ENCODE assay signal across 8 cellular contexts in the genomic region with DNA sequence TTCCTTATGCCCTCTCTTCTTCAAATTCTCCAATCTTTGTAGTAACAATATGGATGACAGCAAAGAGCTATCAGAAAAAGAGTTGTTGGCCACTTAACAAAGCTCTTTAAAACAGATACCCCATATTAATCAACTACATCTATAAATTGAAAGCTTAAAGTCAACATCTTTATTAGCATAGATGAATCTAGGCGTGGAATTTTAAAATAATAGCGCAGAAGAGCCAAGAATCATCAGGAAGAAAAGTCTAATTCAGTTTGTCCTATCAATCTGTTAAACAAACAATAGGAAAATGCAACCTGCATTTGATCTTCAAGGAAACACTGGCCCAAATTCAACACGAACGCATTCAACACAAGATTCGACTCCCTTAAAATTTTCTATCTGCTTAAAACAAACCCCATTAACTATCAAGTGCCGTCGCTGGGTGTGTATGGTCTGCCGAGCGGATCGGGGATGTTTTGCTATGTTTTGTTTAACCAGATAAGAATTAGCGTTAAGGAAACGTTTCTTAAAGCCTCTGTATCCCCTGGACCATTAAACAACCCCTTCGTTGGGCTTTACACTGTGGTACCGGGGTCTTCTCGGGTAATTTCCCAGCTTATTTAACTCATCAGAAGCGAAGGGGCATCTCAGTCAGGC. TPM values are rescaled to one million over a fixed set of nuclear protein-coding genes. Genes with fewer than 3 reads are reported as not detected.
DNase-seq lines count a peak whose midpoint lies in the region; ATAC-seq, FAIRE-seq and TF ChIP-seq lines count a peak whose summit lies in the region.

No MANE protein-coding gene starts in this region.

- no peak overlapping the region for H4K5ac ChIP-seq in mesendoderm (ENCODE audit: low read length)

- H3K4me1 ChIP-seq in HUES6 (ENCODE audit: control insufficient read depth, insufficient read depth, low read length) (0 out of 2 replicates have a peak, but pooled peaks cover 3% of the 10 kb centered on the region), K562 (replicated peaks in 1 of 2; ENCODE audit: control insufficient read depth in 2 of 2, insufficient read depth in 2 of 2, low read length in 2 of 2) (peaks cover 9 to 13% of the 10 kb centered on the region in 2 experiments; a peak in 4 of 5 replicates), mesendoderm (ENCODE audit: control insufficient read depth, low read depth, low read length) (no peaks in the 10 kb centered on the region)

- H3K27me3 ChIP-seq in HUES6 (ENCODE audit: control insufficient read depth, insufficient read depth, low read length) (peaks cover 28% of the 10 kb centered on the region), K562 (ENCODE audit: control insufficient read depth in 2 of 2, insufficient read depth in 2 of 2, low read length in 2 of 2) (peaks cover 14 to 18% of the 10 kb centered on the region in 2 experiments), mesendoderm (ENCODE audit: insufficient read depth, low read length, poor library complexity) (peaks cover 2% of the 10 kb centered on the region)

- H3K18ac ChIP-seq in mesendoderm (ENCODE audit: low read length), result no peak overlapping the region

- H3K23ac ChIP-seq in mesendoderm (ENCODE audit: low read length), result no peak overlapping the region

- H3K27ac ChIP-seq in HUES6 (ENCODE audit: low read depth, low read length) (no peak overlapping the region), K562 (ENCODE audit: extremely low read depth, low read depth, low read length) (no peak overlapping the region), mesendoderm (ENCODE audit: low read depth, low read length) (no peak overlapping the region)

- H3K79me1 ChIP-seq in mesendoderm (ENCODE audit: low read length), result no peaks in the 10 kb centered on the region

- no peak for TF ChIP-seq EP300 in K562 (IDR thresholded peaks at IDR 0.05; ENCODE audit: low read length)

- intact Hi-C loops in K562 (cut with micrococcal nuclease), result loop anchor here (1.0 to 5.0 kb wide), 2 partner anchors 19 to 107 kb away; no protein-coding TSS in a partner anchor

- in situ Hi-C loops in K562 (cut with MboI), result no loop called here

- FAIRE-seq in K562 (lab: Jason Lieb, UNC), result peak; percentile 75

- TF ChIP-seq POLR2A in K562 (conservative IDR thresholded peaks at IDR 0.05), result no peak

- H3K4me1 Mint-ChIP-seq in activated CD8-positive, alpha-beta memory T cell treated with anti-CD3 and anti-CD28 coated beads, Interleukin-2, amount 10 ng/mL, durations not matched to agents 7 days and 5 days, result peaks cover 51% of the 10 kb centered on the region

- H3K27me3 Mint-ChIP-seq in activated CD8-positive, alpha-beta memory T cell treated with anti-CD3 and anti-CD28 coated beads, Interleukin-2, amount 10 ng/mL, durations not matched to agents 7 days and 5 days, result no peaks in the 10 kb centered on the region

- no peak overlapping the region for H2BK5ac ChIP-seq in mesendoderm (ENCODE audit: low read length)

- H2AK5ac ChIP-seq in mesendoderm (ENCODE audit: low read length), result no peak overlapping the region

- no peaks in the 10 kb centered on the region for H3K36me3 ChIP-seq in HUES6 (ENCODE audit: control insufficient read depth, insufficient read depth, low read length)
- H3K36me3 ChIP-seq in K562 (ENCODE audit: control insufficient read depth, insufficient read depth, low read length), result no peaks in the 10 kb centered on the region
- H3K36me3 ChIP-seq in mesendoderm (ENCODE audit: control insufficient read depth, insufficient read depth, low read length), result no peaks in the 10 kb centered on the region

- peak overlapping the region; percentile 78 for H3K56ac ChIP-seq in mesendoderm (ENCODE audit: low read length)

- H4K20me1 ChIP-seq in K562 (replicated peaks; ENCODE audit: control insufficient read depth, insufficient read depth, low read length), result no peaks in the 10 kb centered on the region; the same call in 1 of the 2 replicates

- no peak for TF ChIP-seq RAD21 in K562 (CRISPR knock-in tag; conservative IDR thresholded peaks at IDR 0.05 in 1 of 2, IDR thresholded peaks at IDR 0.05 in 1 of 2)

- peaks cover 24% of the 10 kb centered on the region for H3K36me3 Mint-ChIP-seq in activated CD8-positive, alpha-beta memory T cell treated with anti-CD3 and anti-CD28 coated beads, Interleukin-2, amount 10 ng/mL, durations not matched to agents 7 days and 5 days

- no peak for ATAC-seq in activated CD8-positive, alpha-beta memory T cell treated with anti-CD3 and anti-CD28 coated beads, Interleukin-2, amount 10 ng/mL, durations not matched to agents 7 days and 5 days
- ATAC-seq in K562, result no peak

- 5% methylated on average over 16 of the region's 16 CpGs for WGBS in K562 (ENCODE audit: insufficient coverage, low coverage, missing lambda C conversion rate)
- WGBS in mesendoderm (ENCODE audit: extremely low coverage, insufficient coverage, low lambda C conversion rate), result no CpG with 5 or more reads among the region's 16 CpGs

- no peaks in the 10 kb centered on the region for H3K9me3 Mint-ChIP-seq in activated CD8-positive, alpha-beta memory T cell treated with anti-CD3 and anti-CD28 coated beads, Interleukin-2, amount 10 ng/mL, durations not matched to agents 7 days and 5 days (ENCODE audit: low read depth)

- TSS peak; percentile 51 for BruUV-seq in K562 (replicated peaks; lab: Mats Ljungman, UMichigan)

- H3K9ac ChIP-seq in HUES6 (ENCODE audit: low read length) (no peak overlapping the region), K562 (ENCODE audit: insufficient read depth in 1 of 2, low read depth in 2 of 2, low read length in 2 of 2) (peak overlapping the region; percentile 50 to 92; a peak in 2 of 4 replicates), mesendoderm (ENCODE audit: low read length) (peak overlapping the region; percentile 64)

- CTCF ChIA-PET in activated CD8-positive, alpha-beta memory T cell treated with anti-CD3 and anti-CD28 coated beads, Interleukin-2, amount 10 ng/mL, durations not matched to agents 7 days and 5 days (lab: Charles Lee), result interaction anchor here (0.6 to 4.9 kb wide), 28 partner anchors 8 to 361 kb away, joined by 3 to 72 read pairs (median 5); a partner anchor contains a TSS
- CTCF ChIA-PET in K562 (lab: Yijun Ruan, JAX; ENCODE audit: low intra/inter-chr PET ratio), result interaction anchor here (0.7 to 3.0 kb wide), 2 partner anchors 106 to 110 kb away, joined by 3 to 10 read pairs; no protein-coding TSS in a partner anchor

- H3K4me3 ChIP-seq in HUES6 (ENCODE audit: low read depth, low read length) (peak overlapping the region; percentile 97), K562 (peak overlapping the region; percentile 80), mesendoderm (ENCODE audit: low read length) (peak overlapping the region; percentile 64)

- DNase-seq in activated CD8-positive, alpha-beta memory T cell treated with anti-CD3 and anti-CD28 coated beads, Interleukin-2, amount 10 ng/mL, durations not matched to agents 7 days and 5 days, result no peak
- no peak for DNase-seq in activated CD8-positive, alpha-beta memory T cell treated with anti-CD3 and anti-CD28 coated beads, Interleukin-2, amount 50 U/mL, for 4 hours
- DNase-seq in K562 (ENCODE audit: extremely low read depth in 1 of 4, low spot score in 3 of 4) (no peak), mesendoderm (no peak), midbrain (lab: John Stamatoyannopoulos, UW) (no peak)
- no peak for DNase-seq in activated CD8-positive, alpha-beta memory T cell treated with anti-CD3 and anti-CD28 coated beads, Interleukin-2, amount 50 U/mL, for 48 hours
- no peak for DNase-seq in stimulated activated CD4-positive, alpha-beta T cell treated with anti-CD3 and anti-CD28 coated beads, Interleukin-15, amount 100 ng/mL, for 24 hours

- H2BK15ac ChIP-seq in mesendoderm (replicated peaks; ENCODE audit: low read depth), result no peak overlapping the region

- POLR2A ChIA-PET in K562 (lab: Yijun Ruan, JAX), result interaction anchor here (0.7 to 1.0 kb wide), 3 partner anchors 13 to 1633 kb away, joined by 3 to 7 read pairs (median 3); no protein-coding TSS in a partner anchor

- no peak for TF ChIP-seq CTCF in K562 (IDR thresholded peaks at IDR 0.05 in 2 of 3, conservative IDR thresholded peaks at IDR 0.05 in 1 of 3; ENCODE audit: insufficient read depth in 2 of 3, low read depth in 1 of 3, low read length in 3 of 3)

- H4K8ac ChIP-seq in mesendoderm (ENCODE audit: low read depth, low read length), result no peak overlapping the region

- no peaks in the 10 kb centered on the region for H3K9me1 ChIP-seq in K562 (ENCODE audit: control insufficient read depth, insufficient read depth, low read length)

- H3K79me2 ChIP-seq in K562 (ENCODE audit: control insufficient read depth, insufficient read depth, low read length) (no peaks in the 10 kb centered on the region), mesendoderm (ENCODE audit: control insufficient read depth, insufficient read depth, low read length) (no peaks in the 10 kb centered on the region)

- peak overlapping the region; percentile 94 for H2AFZ ChIP-seq in K562 (ENCODE audit: low read depth, low read length)

- no peak overlapping the region for H3K4ac ChIP-seq in mesendoderm (ENCODE audit: low read depth, low read length)

- peak overlapping the region; percentile 98 for H3K27ac Mint-ChIP-seq in activated CD8-positive, alpha-beta memory T cell treated with anti-CD3 and anti-CD28 coated beads, Interleukin-2, amount 10 ng/mL, durations not matched to agents 7 days and 5 days

- no peak overlapping the region for H2BK120ac ChIP-seq in mesendoderm (ENCODE audit: low read depth, low read length)

- H3K9me3 ChIP-seq in HUES6 (ENCODE audit: control insufficient read depth, insufficient read depth, low read depth, low read length) (no peaks in the 10 kb centered on the region), K562 (replicated peaks; ENCODE audit: control insufficient read depth, insufficient read depth, low read depth, low read length) (no peaks in the 10 kb centered on the region)

- peak overlapping the region; percentile 85 for H3K4me2 ChIP-seq in K562 (ENCODE audit: insufficient read depth, low read length)
- H3K4me2 ChIP-seq in mesendoderm (ENCODE audit: low read length), result peak overlapping the region; percentile 72

- peak overlapping the region; percentile 89 for H3K4me3 Mint-ChIP-seq in activated CD8-positive, alpha-beta memory T cell treated with anti-CD3 and anti-CD28 coated beads, Interleukin-2, amount 10 ng/mL, durations not matched to agents 7 days and 5 days

RNA-seq across cellular contexts. Expression of a gene that starts 1.0 kb away (rescaled TPM):
- total RNA-seq in activated CD8-positive, alpha-beta memory T cell treated with anti-CD3 and anti-CD28 coated beads, Interleukin-2, amount 10 ng/mL, durations not matched to agents 7 days and 5 days, result 100 to 1,000 TPM in 1 of 2 experiments, 10 to 100 TPM in 1; 64.9 to 131 TPM
- total RNA-seq in K562 (2011; cell fraction: chromatin; rRNA removed; ENCODE audit: low replicate concordance), result 2.5 and 10.4 TPM in 2 replicates
- 1.1 and 1.2 TPM in 2 replicates for total RNA-seq in K562 (2011; cell fraction: nucleolus; rRNA removed)
- 1.8 and 3.4 TPM in 2 replicates for total RNA-seq in K562 (2011; cell fraction: nucleoplasm; rRNA removed)
- total RNA-seq in K562 (2014; rRNA removed) (0.73 and 1.3 TPM in 2 replicates), K562 (2014; rRNA removed; fragmentation: Illumina TruSeq; extraction: Trizol) (1.6 and 1.7 TPM in 2 replicates), K562 (2015; rRNA removed; fragmentation: Illumina TruSeq; extraction: Trizol) (0.94 and 1.2 TPM in 2 replicates), K562 (2021) (1.6 and 2.1 TPM in 2 replicates)
- polyA plus RNA-seq in K562 (2011; rRNA removed) (1.5 and 2.4 TPM in 2 replicates), K562 (2014; fragmentation: Illumina TruSeq; extraction: Trizol) (0.83 and 0.91 TPM in 2 replicates), K562 (2014; fragmentation: Nextera tagmentation; extraction: Ambion mirVana) (1 to 10 TPM in 1 of 2 experiments, under 1 TPM in 1; 0.73 to 1.6 TPM), K562 (2014; rRNA removed) (1.1 and 1.4 TPM in 2 replicates)
- 0.52 and 1.5 TPM in 2 replicates for polyA plus RNA-seq in K562 (2011; cell fraction: cytosol; rRNA removed)
- 1.5 and 2.3 TPM in 2 replicates for polyA plus RNA-seq in K562 (2011; cell fraction: nucleus; rRNA removed)
- polyA plus RNA-seq in K562 (2012), result 1.6 and 2.3 TPM in 2 replicates
- polyA minus RNA-seq in K562 (2011; rRNA and poly(A)+ RNA removed), result 3.9 and 5.5 TPM in 2 replicates
- polyA minus RNA-seq in K562 (2011; cell fraction: cytosol; rRNA and poly(A)+ RNA removed), result 0.86 and 3.0 TPM in 2 replicates
- 2.7 and 4.8 TPM in 2 replicates for polyA minus RNA-seq in K562 (2011; cell fraction: nucleus; rRNA and poly(A)+ RNA removed)
- 0.17 TPM for polyA plus RNA-seq in mesendoderm (2013, experiment 1 of 2)
- 0.20 TPM for polyA plus RNA-seq in mesendoderm (2013, experiment 2 of 2)

Comparison
In these comparisons a context has a peak if more than half of its experiments do, and no peak if none do; other contexts are left out.
1. RNA of a gene that starts 1.0 kb away (total RNA-seq): 64.9 to 131 TPM in activated CD8-positive, alpha-beta memory T cell treated with anti-CD3 and anti-CD28 coated beads, Interleukin-2, amount 10 ng/mL, durations not matched to agents 7 days and 5 days; 0.73 to 10.4 TPM in K562; every median in the first group is over 4 times any median in the second.
2. Peak in every context shown above with its lines, with median percentiles within 50 percentile points of each other: H3K4me3 ChIP-seq.